ENCODE assay signal across 1 cellular context in the genomic region with DNA sequence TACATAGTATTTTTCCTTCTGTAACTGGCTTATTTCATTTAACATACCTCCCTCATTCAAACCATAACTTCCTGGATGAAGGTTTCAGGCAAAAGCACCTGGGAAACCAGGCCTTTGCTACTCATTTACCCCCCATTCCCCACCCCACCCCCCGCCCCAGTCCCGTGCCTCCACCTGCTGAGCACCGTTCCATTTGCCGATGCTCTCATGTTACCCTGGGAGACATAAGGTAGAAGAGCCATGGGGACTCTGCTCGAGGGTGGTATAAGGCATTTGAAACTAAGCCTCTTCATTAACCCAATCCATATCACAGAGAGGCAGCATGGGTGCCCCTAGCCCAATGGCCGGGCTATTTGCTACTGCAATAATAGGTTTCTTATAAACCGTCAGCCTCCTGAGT.
TF ChIP-seq lines count a peak whose summit lies in the region.

No MANE protein-coding gene starts in this region.

TF ChIP-seq in WTC11, 78 proteins besides CTCF, POLR2A, EP300 and RAD21 (continued from another document):
- TF ChIP-seq, protein P1, sequence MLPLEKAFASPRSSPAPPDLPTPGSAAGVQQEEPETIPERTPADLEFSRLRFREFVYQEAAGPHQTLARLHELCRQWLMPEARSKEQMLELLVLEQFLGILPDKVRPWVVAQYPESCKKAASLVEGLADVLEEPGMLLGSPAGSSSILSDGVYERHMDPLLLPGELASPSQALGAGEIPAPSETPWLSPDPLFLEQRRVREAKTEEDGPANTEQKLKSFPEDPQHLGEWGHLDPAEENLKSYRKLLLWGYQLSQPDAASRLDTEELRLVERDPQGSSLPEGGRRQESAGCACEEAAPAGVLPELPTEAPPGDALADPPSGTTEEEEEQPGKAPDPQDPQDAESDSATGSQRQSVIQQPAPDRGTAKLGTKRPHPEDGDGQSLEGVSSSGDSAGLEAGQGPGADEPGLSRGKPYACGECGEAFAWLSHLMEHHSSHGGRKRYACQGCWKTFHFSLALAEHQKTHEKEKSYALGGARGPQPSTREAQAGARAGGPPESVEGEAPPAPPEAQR (CRISPR knock-in tag; IDR thresholded peaks at IDR 0.05), result no peak
- TF ChIP-seq JUN (CRISPR knock-in tag; IDR thresholded peaks at IDR 0.05), result no peak
- TF ChIP-seq FOXJ3 (CRISPR knock-in tag; IDR thresholded peaks at IDR 0.05; ENCODE audit: borderline replicate concordance), result no peak
- no peak for TF ChIP-seq MXD4 (CRISPR knock-in tag; IDR thresholded peaks at IDR 0.05; ENCODE audit: borderline replicate concordance)
- TF ChIP-seq IRF2 (CRISPR knock-in tag; IDR thresholded peaks at IDR 0.05; ENCODE audit: borderline replicate concordance, low read depth), result no peak
- no peak for TF ChIP-seq GABPB1 (CRISPR knock-in tag; IDR thresholded peaks at IDR 0.05)
- TF ChIP-seq ZNF671 (CRISPR knock-in tag; IDR thresholded peaks at IDR 0.05), result no peak
